In the genomic region with DNA sequence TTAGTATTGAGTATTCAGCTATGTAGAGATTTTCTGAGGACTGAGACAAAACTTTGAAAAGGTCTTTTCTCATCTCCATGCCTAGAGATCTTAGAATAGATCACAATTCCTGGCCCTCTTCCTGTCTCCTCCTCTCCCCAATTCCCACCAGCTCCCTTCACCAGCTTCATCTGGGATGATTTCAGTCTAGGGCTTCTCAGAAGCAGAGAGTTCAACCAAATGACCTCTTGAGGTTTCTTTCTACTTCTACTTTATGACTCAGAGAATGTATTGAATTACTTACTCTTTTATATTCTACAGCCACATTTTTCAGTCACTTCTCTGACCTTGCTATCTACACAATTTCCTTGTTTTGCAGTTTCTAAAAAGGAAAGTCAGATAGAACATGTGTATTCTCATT, we compare ENCODE assay signal across 2 cellular contexts.
A peak's percentile ranks its signal among the peaks of the same experiment; 100 is the strongest.
TF ChIP-seq lines count a peak whose summit lies in the region.

No MANE protein-coding gene starts in this region.

TF ChIP-seq in K562, 482 proteins besides CTCF, POLR2A, EP300 and RAD21 (continued from another document):
- TF ChIP-seq TCFL5 (CRISPR knock-in tag; conservative IDR thresholded peaks at IDR 0.05) (no peak), ZNF696 (CRISPR knock-in tag; conservative IDR thresholded peaks at IDR 0.05) (no peak), NR2C2 (CRISPR knock-in tag; IDR thresholded peaks at IDR 0.05) (no peak), NR2C2 (tag; IDR thresholded peaks at IDR 0.05) (no peak), SIX5 (IDR thresholded peaks at IDR 0.05; ENCODE audit: borderline replicate concordance in 1 of 2, insufficient read depth in 1 of 2, low read depth in 1 of 2, low read length in 2 of 2) (no peak), FOSL1 (tag; conservative IDR thresholded peaks at IDR 0.05) (peak; percentile 63), RBM39 (optimal IDR thresholded peaks at IDR 0.05; ENCODE audit: low read depth, low read length) (no peak), ZC3H4 (CRISPR knock-in tag; IDR thresholded peaks at IDR 0.05; ENCODE audit: borderline replicate concordance) (no peak), ZNF766 (CRISPR knock-in tag; conservative IDR thresholded peaks at IDR 0.05) (peak; percentile 85), ZNF146 (CRISPR knock-in tag; IDR thresholded peaks at IDR 0.05; ENCODE audit: unreplicated experiment) (no peak), ZNF347 (CRISPR knock-in tag; IDR thresholded peaks at IDR 0.05; ENCODE audit: low read depth) (no peak), KHSRP (IDR thresholded peaks at IDR 0.05) (no peak), PML (IDR thresholded peaks at IDR 0.05; ENCODE audit: low read length) (no peak), HDAC1 (IDR thresholded peaks at IDR 0.05) (no peak), SREBF2 (CRISPR knock-in tag; IDR thresholded peaks at IDR 0.05) (no peak), JUND (IDR thresholded peaks at IDR 0.05; ENCODE audit: borderline replicate concordance, low read depth, low read length) (peak; percentile 14; the same call in 1 of the 2 replicates), JUND (tag; IDR thresholded peaks at IDR 0.05; ENCODE audit: borderline replicate concordance, low read depth, low read length) (no peak), DNMT1 (IDR thresholded peaks at IDR 0.05) (no peak)
- TF ChIP-seq, protein P1, sequence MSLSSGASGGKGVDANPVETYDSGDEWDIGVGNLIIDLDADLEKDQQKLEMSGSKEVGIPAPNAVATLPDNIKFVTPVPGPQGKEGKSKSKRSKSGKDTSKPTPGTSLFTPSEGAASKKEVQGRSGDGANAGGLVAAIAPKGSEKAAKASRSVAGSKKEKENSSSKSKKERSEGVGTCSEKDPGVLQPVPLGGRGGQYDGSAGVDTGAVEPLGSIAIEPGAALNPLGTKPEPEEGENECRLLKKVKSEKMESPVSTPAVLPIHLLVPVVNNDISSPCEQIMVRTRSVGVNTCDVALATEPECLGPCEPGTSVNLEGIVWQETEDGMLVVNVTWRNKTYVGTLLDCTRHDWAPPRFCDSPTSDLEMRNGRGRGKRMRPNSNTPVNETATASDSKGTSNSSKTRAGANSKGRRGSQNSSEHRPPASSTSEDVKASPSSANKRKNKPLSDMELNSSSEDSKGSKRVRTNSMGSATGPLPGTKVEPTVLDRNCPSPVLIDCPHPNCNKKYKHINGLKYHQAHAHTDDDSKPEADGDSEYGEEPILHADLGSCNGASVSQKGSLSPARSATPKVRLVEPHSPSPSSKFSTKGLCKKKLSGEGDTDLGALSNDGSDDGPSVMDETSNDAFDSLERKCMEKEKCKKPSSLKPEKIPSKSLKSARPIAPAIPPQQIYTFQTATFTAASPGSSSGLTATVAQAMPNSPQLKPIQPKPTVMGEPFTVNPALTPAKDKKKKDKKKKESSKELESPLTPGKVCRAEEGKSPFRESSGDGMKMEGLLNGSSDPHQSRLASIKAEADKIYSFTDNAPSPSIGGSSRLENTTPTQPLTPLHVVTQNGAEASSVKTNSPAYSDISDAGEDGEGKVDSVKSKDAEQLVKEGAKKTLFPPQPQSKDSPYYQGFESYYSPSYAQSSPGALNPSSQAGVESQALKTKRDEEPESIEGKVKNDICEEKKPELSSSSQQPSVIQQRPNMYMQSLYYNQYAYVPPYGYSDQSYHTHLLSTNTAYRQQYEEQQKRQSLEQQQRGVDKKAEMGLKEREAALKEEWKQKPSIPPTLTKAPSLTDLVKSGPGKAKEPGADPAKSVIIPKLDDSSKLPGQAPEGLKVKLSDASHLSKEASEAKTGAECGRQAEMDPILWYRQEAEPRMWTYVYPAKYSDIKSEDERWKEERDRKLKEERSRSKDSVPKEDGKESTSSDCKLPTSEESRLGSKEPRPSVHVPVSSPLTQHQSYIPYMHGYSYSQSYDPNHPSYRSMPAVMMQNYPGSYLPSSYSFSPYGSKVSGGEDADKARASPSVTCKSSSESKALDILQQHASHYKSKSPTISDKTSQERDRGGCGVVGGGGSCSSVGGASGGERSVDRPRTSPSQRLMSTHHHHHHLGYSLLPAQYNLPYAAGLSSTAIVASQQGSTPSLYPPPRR (CRISPR knock-in tag; IDR thresholded peaks at IDR 0.05; ENCODE audit: borderline replicate concordance) = no peak
- TF ChIP-seq, protein P2, sequence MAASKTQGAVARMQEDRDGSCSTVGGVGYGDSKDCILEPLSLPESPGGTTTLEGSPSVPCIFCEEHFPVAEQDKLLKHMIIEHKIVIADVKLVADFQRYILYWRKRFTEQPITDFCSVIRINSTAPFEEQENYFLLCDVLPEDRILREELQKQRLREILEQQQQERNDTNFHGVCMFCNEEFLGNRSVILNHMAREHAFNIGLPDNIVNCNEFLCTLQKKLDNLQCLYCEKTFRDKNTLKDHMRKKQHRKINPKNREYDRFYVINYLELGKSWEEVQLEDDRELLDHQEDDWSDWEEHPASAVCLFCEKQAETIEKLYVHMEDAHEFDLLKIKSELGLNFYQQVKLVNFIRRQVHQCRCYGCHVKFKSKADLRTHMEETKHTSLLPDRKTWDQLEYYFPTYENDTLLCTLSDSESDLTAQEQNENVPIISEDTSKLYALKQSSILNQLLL (CRISPR knock-in tag; IDR thresholded peaks at IDR 0.05; ENCODE audit: borderline replicate concordance) = no peak
- TF ChIP-seq, protein P3, sequence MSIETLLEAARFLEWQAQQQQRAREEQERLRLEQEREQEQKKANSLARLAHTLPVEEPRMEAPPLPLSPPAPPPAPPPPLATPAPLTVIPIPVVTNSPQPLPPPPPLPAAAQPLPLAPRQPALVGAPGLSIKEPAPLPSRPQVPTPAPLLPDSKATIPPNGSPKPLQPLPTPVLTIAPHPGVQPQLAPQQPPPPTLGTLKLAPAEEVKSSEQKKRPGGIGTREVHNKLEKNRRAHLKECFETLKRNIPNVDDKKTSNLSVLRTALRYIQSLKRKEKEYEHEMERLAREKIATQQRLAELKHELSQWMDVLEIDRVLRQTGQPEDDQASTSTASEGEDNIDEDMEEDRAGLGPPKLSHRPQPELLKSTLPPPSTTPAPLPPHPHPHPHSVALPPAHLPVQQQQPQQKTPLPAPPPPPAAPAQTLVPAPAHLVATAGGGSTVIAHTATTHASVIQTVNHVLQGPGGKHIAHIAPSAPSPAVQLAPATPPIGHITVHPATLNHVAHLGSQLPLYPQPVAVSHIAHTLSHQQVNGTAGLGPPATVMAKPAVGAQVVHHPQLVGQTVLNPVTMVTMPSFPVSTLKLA (conservative IDR thresholded peaks at IDR 0.05) = no peak
TF ChIP-seq in K562: peak in this region for 3.

TF ChIP-seq in HepG2, 621 proteins besides CTCF, POLR2A, EP300 and RAD21 (continued from another document):
- TF ChIP-seq, protein P4, sequence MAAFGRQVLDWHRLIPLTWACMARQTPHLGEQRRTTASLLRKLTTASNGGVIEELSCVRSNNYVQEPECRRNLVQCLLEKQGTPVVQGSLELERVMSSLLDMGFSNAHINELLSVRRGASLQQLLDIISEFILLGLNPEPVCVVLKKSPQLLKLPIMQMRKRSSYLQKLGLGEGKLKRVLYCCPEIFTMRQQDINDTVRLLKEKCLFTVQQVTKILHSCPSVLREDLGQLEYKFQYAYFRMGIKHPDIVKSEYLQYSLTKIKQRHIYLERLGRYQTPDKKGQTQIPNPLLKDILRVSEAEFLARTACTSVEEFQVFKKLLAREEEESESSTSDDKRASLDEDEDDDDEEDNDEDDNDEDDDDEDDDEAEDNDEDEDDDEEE (CRISPR knock-in tag; IDR thresholded peaks at IDR 0.05) = no peak
- TF ChIP-seq IRF2 (CRISPR knock-in tag; IDR thresholded peaks at IDR 0.05) (no peak), ZNF788 (CRISPR knock-in tag; IDR thresholded peaks at IDR 0.05; ENCODE audit: borderline replicate concordance) (no peak), ESRRA (CRISPR knock-in tag; IDR thresholded peaks at IDR 0.05; ENCODE audit: low read depth) (no peak), ZNF24 (IDR thresholded peaks at IDR 0.05) (no peak), KMT2B (CRISPR knock-in tag; IDR thresholded peaks at IDR 0.05) (no peak), SNRNP70 (IDR thresholded peaks at IDR 0.05; ENCODE audit: low read depth, low read length) (no peak), POLR2AphosphoS5 (IDR thresholded peaks at IDR 0.05; ENCODE audit: low read depth, low read length) (no peak), JARID2 (CRISPR knock-in tag; IDR thresholded peaks at IDR 0.05; ENCODE audit: insufficient replicate concordance) (no peak), HOXA3 (CRISPR knock-in tag; IDR thresholded peaks at IDR 0.05) (no peak), HNF4A (CRISPR knock-in tag; IDR thresholded peaks at IDR 0.05) (no peak), RBM22 (optimal IDR thresholded peaks at IDR 0.05; ENCODE audit: low read length) (no peak), ONECUT2 (CRISPR knock-in tag; IDR thresholded peaks at IDR 0.05) (no peak), SRY (CRISPR knock-in tag; IDR thresholded peaks at IDR 0.05) (no peak)
- TF ChIP-seq, protein P5, sequence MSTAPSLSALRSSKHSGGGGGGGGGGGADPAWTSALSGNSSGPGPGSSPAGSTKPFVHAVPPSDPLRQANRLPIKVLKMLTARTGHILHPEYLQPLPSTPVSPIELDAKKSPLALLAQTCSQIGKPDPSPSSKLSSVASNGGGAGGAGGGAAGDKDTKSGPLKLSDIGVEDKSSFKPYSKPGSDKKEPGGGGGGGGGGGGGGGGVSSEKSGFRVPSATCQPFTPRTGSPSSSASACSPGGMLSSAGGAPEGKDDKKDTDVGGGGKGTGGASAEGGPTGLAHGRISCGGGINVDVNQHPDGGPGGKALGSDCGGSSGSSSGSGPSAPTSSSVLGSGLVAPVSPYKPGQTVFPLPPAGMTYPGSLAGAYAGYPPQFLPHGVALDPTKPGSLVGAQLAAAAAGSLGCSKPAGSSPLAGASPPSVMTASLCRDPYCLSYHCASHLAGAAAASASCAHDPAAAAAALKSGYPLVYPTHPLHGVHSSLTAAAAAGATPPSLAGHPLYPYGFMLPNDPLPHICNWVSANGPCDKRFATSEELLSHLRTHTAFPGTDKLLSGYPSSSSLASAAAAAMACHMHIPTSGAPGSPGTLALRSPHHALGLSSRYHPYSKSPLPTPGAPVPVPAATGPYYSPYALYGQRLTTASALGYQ (CRISPR knock-in tag; IDR thresholded peaks at IDR 0.05) = no peak
- TF ChIP-seq, protein P6, sequence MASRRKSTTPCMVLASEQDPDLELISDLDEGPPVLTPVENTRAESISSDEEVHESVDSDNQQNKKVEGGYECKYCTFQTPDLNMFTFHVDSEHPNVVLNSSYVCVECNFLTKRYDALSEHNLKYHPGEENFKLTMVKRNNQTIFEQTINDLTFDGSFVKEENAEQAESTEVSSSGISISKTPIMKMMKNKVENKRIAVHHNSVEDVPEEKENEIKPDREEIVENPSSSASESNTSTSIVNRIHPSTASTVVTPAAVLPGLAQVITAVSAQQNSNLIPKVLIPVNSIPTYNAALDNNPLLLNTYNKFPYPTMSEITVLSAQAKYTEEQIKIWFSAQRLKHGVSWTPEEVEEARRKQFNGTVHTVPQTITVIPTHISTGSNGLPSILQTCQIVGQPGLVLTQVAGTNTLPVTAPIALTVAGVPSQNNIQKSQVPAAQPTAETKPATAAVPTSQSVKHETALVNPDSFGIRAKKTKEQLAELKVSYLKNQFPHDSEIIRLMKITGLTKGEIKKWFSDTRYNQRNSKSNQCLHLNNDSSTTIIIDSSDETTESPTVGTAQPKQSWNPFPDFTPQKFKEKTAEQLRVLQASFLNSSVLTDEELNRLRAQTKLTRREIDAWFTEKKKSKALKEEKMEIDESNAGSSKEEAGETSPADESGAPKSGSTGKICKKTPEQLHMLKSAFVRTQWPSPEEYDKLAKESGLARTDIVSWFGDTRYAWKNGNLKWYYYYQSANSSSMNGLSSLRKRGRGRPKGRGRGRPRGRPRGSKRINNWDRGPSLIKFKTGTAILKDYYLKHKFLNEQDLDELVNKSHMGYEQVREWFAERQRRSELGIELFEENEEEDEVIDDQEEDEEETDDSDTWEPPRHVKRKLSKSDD (CRISPR knock-in tag; IDR thresholded peaks at IDR 0.05; ENCODE audit: low read depth) = no peak
- TF ChIP-seq, protein P7, sequence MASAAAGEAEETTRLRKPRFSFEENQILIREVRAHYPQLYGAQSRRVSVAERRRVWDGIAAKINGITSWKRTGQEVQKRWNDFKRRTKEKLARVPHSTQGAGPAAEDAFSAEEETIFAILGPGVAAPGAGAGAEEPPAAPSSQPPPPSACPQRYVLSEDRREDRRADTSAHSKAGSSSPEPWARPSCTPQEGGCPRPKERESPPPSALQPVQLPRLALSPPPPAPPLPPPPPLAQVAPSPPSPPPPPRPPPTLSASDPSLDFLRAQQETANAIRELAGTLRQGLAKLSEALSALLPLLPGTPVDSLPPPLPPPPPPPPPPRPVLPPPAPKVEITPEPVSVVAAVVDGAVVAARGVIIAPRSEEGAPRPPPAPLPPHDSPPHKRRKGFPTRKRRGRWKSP (CRISPR knock-in tag; IDR thresholded peaks at IDR 0.05) = no peak
- TF ChIP-seq, protein P8, sequence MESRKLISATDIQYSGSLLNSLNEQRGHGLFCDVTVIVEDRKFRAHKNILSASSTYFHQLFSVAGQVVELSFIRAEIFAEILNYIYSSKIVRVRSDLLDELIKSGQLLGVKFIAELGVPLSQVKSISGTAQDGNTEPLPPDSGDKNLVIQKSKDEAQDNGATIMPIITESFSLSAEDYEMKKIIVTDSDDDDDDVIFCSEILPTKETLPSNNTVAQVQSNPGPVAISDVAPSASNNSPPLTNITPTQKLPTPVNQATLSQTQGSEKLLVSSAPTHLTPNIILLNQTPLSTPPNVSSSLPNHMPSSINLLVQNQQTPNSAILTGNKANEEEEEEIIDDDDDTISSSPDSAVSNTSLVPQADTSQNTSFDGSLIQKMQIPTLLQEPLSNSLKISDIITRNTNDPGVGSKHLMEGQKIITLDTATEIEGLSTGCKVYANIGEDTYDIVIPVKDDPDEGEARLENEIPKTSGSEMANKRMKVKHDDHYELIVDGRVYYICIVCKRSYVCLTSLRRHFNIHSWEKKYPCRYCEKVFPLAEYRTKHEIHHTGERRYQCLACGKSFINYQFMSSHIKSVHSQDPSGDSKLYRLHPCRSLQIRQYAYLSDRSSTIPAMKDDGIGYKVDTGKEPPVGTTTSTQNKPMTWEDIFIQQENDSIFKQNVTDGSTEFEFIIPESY (CRISPR knock-in tag; IDR thresholded peaks at IDR 0.05) = no peak
